ENCODE assay signal across 10 cellular contexts in the genomic region with DNA sequence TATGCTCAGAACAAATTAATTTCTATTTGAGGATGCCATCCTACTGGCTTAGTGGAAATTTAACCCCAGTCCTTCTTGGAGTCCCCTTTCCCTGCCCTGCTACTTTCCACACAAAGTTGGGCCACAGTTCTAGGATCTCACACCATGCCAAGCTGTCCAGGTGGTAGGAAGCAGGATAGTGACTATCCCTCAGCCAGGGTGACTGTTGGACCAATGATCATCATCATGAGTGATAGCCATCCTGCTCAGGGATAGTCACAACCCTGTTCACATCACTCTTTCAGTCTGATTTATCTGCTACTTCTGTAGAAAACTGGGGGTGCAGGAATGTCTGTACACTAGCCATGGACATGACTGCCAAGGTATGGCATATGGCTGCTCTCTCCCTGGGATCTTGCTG. TPM values are rescaled to one million over a fixed set of nuclear protein-coding genes. Genes with fewer than 3 reads are reported as not detected.
"Had no signal": no experiment of that assay in that cellular context is flagged by ENCODE, and none has a peak within 500 bp of the region (broad histone marks: within the 10 kb centered on the region; RNA-seq: fewer than 3 reads in every experiment).

No MANE protein-coding gene starts in this region.

- FAIRE-seq: H54 had no signal

- H3K4me2 ChIP-seq: KMS-11 had no signal

- H3K4me3 ChIP-seq: GM23248 had no signal

- DNase-seq: GM23248, GOT3, H9, HCEC 1CT, KBM-7 had no signal

- H2AFZ ChIP-seq: GM23248 had no signal

- H3K27ac ChIP-seq: GM23248, HL-60, KMS-11 had no signal

- H3K9ac ChIP-seq: GM23248, KMS-11 had no signal

RNA-seq across cellular contexts. Expression of a gene that starts 12.8 kb away (rescaled TPM):
- total RNA-seq: GM23248, H9 had no signal
- polyA plus RNA-seq: GM23248, IgD-negative memory B cell had no signal

RNA-seq across cellular contexts. Expression of a gene that starts 38.4 kb away (rescaled TPM):
- total RNA-seq: GM23248, H9 had no signal
- polyA plus RNA-seq: GM23248, IgD-negative memory B cell had no signal

RNA-seq across cellular contexts. Expression of a gene that starts 38.6 kb away (rescaled TPM):
- total RNA-seq: GM23248, H9, HT1080 had no signal
- polyA plus RNA-seq: GM23248, IgD-negative memory B cell had no signal
